In the genomic region with DNA sequence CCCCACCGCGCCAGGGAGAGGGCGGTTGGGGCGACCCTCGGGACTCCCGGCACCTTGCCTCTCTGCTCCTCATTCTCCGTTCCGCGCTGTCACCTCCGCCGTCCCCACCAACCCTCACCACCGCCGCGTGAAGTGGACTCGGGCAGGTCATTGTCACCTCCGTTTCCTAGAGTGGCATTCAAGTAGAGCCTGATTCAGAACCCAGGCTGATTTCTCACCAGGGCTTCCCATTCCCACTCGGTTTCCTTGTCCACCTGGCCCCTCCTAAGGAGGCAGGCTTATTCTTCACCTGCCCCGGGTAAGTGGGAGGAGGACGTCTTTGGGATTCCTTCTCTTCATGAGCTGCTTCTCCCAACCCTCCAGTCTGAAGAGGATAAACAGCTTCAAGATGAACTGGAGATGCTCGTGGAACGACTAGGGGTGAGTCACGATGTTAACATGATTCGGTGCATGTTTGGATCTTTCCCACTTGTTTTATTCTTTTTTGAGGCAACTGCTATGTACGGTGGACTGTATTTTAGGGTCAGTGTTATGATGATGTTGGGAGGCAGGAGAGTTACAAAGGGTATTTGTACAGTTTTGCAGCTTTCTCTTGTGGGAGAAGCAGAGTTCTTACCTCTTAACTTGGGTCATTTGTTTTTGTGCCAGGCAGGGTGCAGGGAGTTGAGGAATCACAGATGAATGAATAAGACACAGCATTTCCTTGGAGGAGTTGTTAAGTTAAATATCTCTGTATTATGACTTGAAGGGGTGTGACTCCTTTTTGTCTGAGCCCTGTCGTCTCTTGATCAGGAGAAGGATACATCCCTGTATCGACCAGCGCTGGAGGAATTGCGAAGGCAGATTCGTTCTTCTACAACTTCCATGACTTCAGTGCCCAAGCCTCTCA, we compare ENCODE assay signal across 8 cellular contexts. TPM values are rescaled to one million over a fixed set of nuclear protein-coding genes. Genes with fewer than 3 reads are reported as not detected.
DNase-seq lines count a peak whose midpoint lies in the region; ATAC-seq lines count a peak whose summit lies in the region.

No MANE protein-coding gene starts in this region.

- peaks cover 0 to 45% (median 13%) of the 10 kb centered on the region in 3 donors for H3K36me3 Mint-ChIP-seq in naive thymus-derived CD8-positive, alpha-beta T cell

- H3K4me3 Mint-ChIP-seq in naive thymus-derived CD8-positive, alpha-beta T cell, result peak overlapping the region; percentile 87 to 95 (median 92)

- DNase-seq in NCI-H69 (lab: John Stamatoyannopoulos, UW) (peak; percentile 42), dedifferentiated amniotic fluid mesenchymal stem cell (ENCODE audit: extremely low spot score) (peak; percentile 18), iPS-NIHi11 (ENCODE audit: low spot score) (no peak)
- peak in 1 of 10 donors; percentile 55 for DNase-seq in naive thymus-derived CD8-positive, alpha-beta T cell
- DNase-seq in stimulated activated CD4-positive, alpha-beta T cell treated with anti-CD3 and anti-CD28 coated beads, Interleukin-4, amount 100 ng/mL, for 1 hour, result no peak
- DNase-seq in activated CD8-positive, alpha-beta memory T cell treated with anti-CD3 and anti-CD28 coated beads for 24 hours, result no peak

- peak overlapping the region; percentile 68 to 97 (median 86) for H3K27ac Mint-ChIP-seq in naive thymus-derived CD8-positive, alpha-beta T cell

- peaks cover 14 to 34% (median 23%) of the 10 kb centered on the region in 4 donors for H3K4me1 Mint-ChIP-seq in naive thymus-derived CD8-positive, alpha-beta T cell

- peak; percentile 9 for ATAC-seq in GM18511 (IDR thresholded peaks at IDR 0.05; ENCODE audit: unreplicated experiment)
- no peak for ATAC-seq in naive thymus-derived CD8-positive, alpha-beta T cell
- ATAC-seq in activated CD4-positive, CD25-positive, alpha-beta regulatory T cell treated with anti-CD3 and anti-CD28 coated beads, Interleukin-2, amount 50 U/mL, for 24 hours, result no peak

- POLR2A ChIA-PET in naive thymus-derived CD8-positive, alpha-beta T cell (lab: Charles Lee), result interaction anchor here (0.9 to 1.4 kb wide), 4 partner anchors 10 to 62 kb away, joined by 3 to 6 read pairs (median 3); a partner anchor contains a TSS

- H3K9me3 Mint-ChIP-seq in naive thymus-derived CD8-positive, alpha-beta T cell, result no peaks in the 10 kb centered on the region

- no peaks in the 10 kb centered on the region for H3K27me3 Mint-ChIP-seq in naive thymus-derived CD8-positive, alpha-beta T cell

RNA-seq across cellular contexts. Expression of a gene that starts 0.7 kb away (rescaled TPM):
- total RNA-seq in naive thymus-derived CD8-positive, alpha-beta T cell, result 100 to 1,000 TPM; 135 to 150 TPM
- 100 to 1,000 TPM; 167 to 183 (median 178) TPM for polyA plus RNA-seq in naive thymus-derived CD8-positive, alpha-beta T cell

RNA-seq across cellular contexts. Expression of a gene that starts 14.7 kb away (rescaled TPM):
- 100 to 1,000 TPM; 220 to 229 TPM for total RNA-seq in naive thymus-derived CD8-positive, alpha-beta T cell
- 10 to 100 TPM; 13.6 to 44.6 (median 21.1) TPM for polyA plus RNA-seq in naive thymus-derived CD8-positive, alpha-beta T cell

RNA-seq across cellular contexts. Expression of a gene that starts 23.9 kb away (rescaled TPM):
- total RNA-seq in naive thymus-derived CD8-positive, alpha-beta T cell, result not detected
- not detected for polyA plus RNA-seq in naive thymus-derived CD8-positive, alpha-beta T cell

RNA-seq across cellular contexts. Expression of a gene that starts 37.7 kb away (rescaled TPM):
- total RNA-seq in naive thymus-derived CD8-positive, alpha-beta T cell, result 1 to 10 TPM; 7.7 to 9.0 TPM
- 1 to 10 TPM in 2 of 3 donors, under 1 TPM in 1; 0.98 to 1.8 (median 1.0) TPM for polyA plus RNA-seq in naive thymus-derived CD8-positive, alpha-beta T cell

RNA-seq across cellular contexts. Expression of a gene that starts 38.4 kb away (rescaled TPM):
- total RNA-seq in naive thymus-derived CD8-positive, alpha-beta T cell, result not detected
- polyA plus RNA-seq in naive thymus-derived CD8-positive, alpha-beta T cell, result not detected

Comparison
In these comparisons a context has a peak if more than half of its experiments do, and no peak if none do; other contexts are left out.
1. DNase-seq: peak in NCI-H69 (single experiment) and dedifferentiated amniotic fluid mesenchymal stem cell (single experiment); none in iPS-NIHi11 (single experiment), stimulated activated CD4-positive, alpha-beta T cell treated with anti-CD3 and anti-CD28 coated beads, Interleukin-4, amount 100 ng/mL, for 1 hour (single experiment) and activated CD8-positive, alpha-beta memory T cell treated with anti-CD3 and anti-CD28 coated beads for 24 hours (single experiment).